ENCODE assay signal across 9 cellular contexts in the genomic region with DNA sequence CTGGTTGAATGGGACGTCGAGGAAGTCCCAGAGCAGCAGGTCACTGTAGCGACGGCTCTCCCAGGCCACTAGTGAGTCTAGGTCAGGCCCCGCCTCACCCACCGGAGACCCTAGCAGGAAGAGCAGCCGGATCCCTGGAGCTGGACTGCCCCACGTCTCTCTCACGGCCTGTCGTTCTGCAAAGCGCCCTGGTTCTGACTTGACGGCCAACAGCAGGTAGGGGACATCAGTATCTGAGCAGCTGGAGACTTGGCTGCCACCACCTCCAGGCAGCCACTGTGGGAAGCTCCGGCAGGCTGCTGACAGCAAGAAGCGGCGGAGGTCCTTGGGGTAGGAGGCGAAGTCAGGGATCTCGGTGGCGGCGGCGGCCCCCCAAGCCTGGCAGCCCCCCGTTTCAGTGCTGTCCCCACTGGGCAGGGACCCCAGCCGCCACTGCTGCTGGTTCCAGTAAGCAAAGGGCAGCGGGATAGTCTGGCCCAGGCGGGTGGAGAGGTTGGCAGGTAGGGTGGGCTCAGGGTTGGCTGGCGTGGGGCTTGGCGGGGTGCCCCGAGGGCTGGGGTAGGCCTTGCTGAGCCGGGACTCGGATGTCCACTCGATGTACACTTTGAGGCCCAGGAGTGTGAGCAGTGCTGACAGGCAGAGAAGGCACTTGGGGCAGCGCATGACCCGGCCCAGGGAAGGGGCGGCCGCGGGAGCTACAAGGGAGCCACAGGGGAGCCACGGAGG. TPM values are rescaled to one million over a fixed set of nuclear protein-coding genes. Genes with fewer than 3 reads are reported as not detected.
DNase-seq lines count a peak whose midpoint lies in the region; ATAC-seq and TF ChIP-seq lines count a peak whose summit lies in the region.
"Had no signal": no experiment of that assay in that cellular context is flagged by ENCODE, and none has a peak within 500 bp of the region (broad histone marks: within the 10 kb centered on the region; RNA-seq: fewer than 3 reads in every experiment).

No MANE protein-coding gene starts in this region.

- H3K14ac ChIP-seq in trophoblast cell (ENCODE audit: low read length): peak overlapping the region; percentile 74

- peak overlapping the region; percentile 71 for H4K91ac ChIP-seq in trophoblast cell (ENCODE audit: low read depth, low read length)

- peaks cover 3% of the 10 kb centered on the region for H3K79me2 ChIP-seq in trophoblast cell (ENCODE audit: control insufficient read depth, insufficient read depth, low read length, poor library complexity)

- peak overlapping the region; percentile 60 for H2AK5ac ChIP-seq in trophoblast cell (ENCODE audit: low read length)

- no peak overlapping the region for H3K23ac ChIP-seq in trophoblast cell (ENCODE audit: low read length)

- H4K12ac ChIP-seq in trophoblast cell (ENCODE audit: low read depth, low read length): no peak overlapping the region

- peaks cover 7% of the 10 kb centered on the region for H3K79me1 ChIP-seq in trophoblast cell (ENCODE audit: low read length)

- peak overlapping the region; percentile 84 for H3K4me2 ChIP-seq in trophoblast cell (ENCODE audit: low read length)

- WGBS in heart right ventricle, 2 donors: 58 to 65% methylated on average over 36 of the region's 36 CpGs
- WGBS in trophoblast cell (ENCODE audit: extremely low coverage, insufficient coverage, insufficient read length): no CpG with 5 or more reads among the region's 36 CpGs

- H3K4me1 ChIP-seq in CD4-positive, alpha-beta memory T cell (ENCODE audit: insufficient read depth, low read length): peaks cover 35% of the 10 kb centered on the region
- H3K4me1 ChIP-seq in heart right ventricle: peaks cover 12 to 93% (median 62%) of the 10 kb centered on the region in 9 donors
- peaks cover 14% of the 10 kb centered on the region in 2 experiments for H3K4me1 ChIP-seq in trophoblast cell (ENCODE audit: control insufficient read depth in 1 of 2, insufficient read depth in 2 of 2, low read length in 2 of 2)

- no peak overlapping the region for H3K27ac ChIP-seq in CD4-positive, alpha-beta memory T cell (ENCODE audit: low read depth, low read length)
- H3K27ac ChIP-seq in heart right ventricle (peak overlapping the region in 9 of 10 donors; percentile 72 to 94 (median 91)), trophoblast cell (ENCODE audit: low read depth, low read length) (no peak overlapping the region)

- POLR2A ChIA-PET in CD4-positive, alpha-beta memory T cell (lab: Charles Lee; ENCODE audit: partially characterized antibody): interaction anchor here (4.3 kb wide), 1 partner anchor 63 kb away, joined by 17 read pairs; a partner anchor contains a TSS
- POLR2A ChIA-PET in GM10248 (lab: Yijun Ruan, JAX): no interaction called here

- no peaks in the 10 kb centered on the region for H3K9me3 ChIP-seq in CD4-positive, alpha-beta memory T cell (ENCODE audit: control insufficient read depth in 1 of 2, low read length in 2 of 2)
- H3K9me3 ChIP-seq in heart right ventricle (no peaks in the 10 kb centered on the region), trophoblast cell (ENCODE audit: insufficient read depth, low read depth, low read length) (no peaks in the 10 kb centered on the region)

- no peaks in the 10 kb centered on the region for H3K9me3 Mint-ChIP-seq in CD4-positive, alpha-beta memory T cell
- H3K9me3 Mint-ChIP-seq in activated naive CD8-positive, alpha-beta T cell treated with anti-CD3 and anti-CD28 coated beads for 36 hours: no peaks in the 10 kb centered on the region

- H2BK12ac ChIP-seq in trophoblast cell (ENCODE audit: low read length): peak overlapping the region; percentile 10

- TF ChIP-seq CTCF in heart right ventricle (IDR thresholded peaks at IDR 0.05) (no peak), GM10248 (IDR thresholded peaks at IDR 0.05; ENCODE audit: control extremely low read depth, extremely low read depth, low read depth, missing control alignments) (no peak)

- peak overlapping the region in 6 of 7 donors; percentile 44 to 96 (median 88) for H3K27ac Mint-ChIP-seq in CD4-positive, alpha-beta memory T cell
- H3K27ac Mint-ChIP-seq in activated naive CD8-positive, alpha-beta T cell treated with anti-CD3 and anti-CD28 coated beads for 36 hours: peak overlapping the region; percentile 61

- intact Hi-C loops in CD4-positive, alpha-beta memory T cell (cut with micrococcal nuclease): no loop called here
- intact Hi-C loops in heart right ventricle (cut with DNase I): loop anchor here in 3 of 10 donors (5.0 kb wide), 3 partner anchors 104 to 119 kb away; a partner anchor contains a TSS

- peaks cover 13% of the 10 kb centered on the region for H3K36me3 ChIP-seq in CD4-positive, alpha-beta memory T cell (ENCODE audit: insufficient read depth, low read length)
- H3K36me3 ChIP-seq in heart right ventricle (peaks cover 0 to 58% (median 14%) of the 10 kb centered on the region in 9 donors), trophoblast cell (ENCODE audit: control insufficient read depth in 1 of 2, insufficient read depth in 2 of 2, low read length in 2 of 2) (peaks cover 35 to 37% of the 10 kb centered on the region in 2 experiments)

- H2BK120ac ChIP-seq in trophoblast cell (ENCODE audit: insufficient read depth, low read length, poor library complexity): no peak overlapping the region

- no peak for DNase-seq in CD4-positive, alpha-beta memory T cell
- DNase-seq in activated naive CD8-positive, alpha-beta T cell treated with anti-CD3 and anti-CD28 coated beads for 36 hours: no peak
- DNase-seq in heart right ventricle (no peak), trophoblast cell (no peak), DMS79 treated with DMSO at 0.1 percent for 48 hours (lab: John Stamatoyannopoulos, UW) (no peak), GM10248 (ENCODE audit: extremely low spot score) (no peak), NCI-H2171 (lab: John Stamatoyannopoulos, UW) (no peak)
- DNase-seq: midbrain had no signal

- peak overlapping the region in 6 of 8 donors; percentile 15 to 92 (median 83) for H3K4me3 Mint-ChIP-seq in CD4-positive, alpha-beta memory T cell
- H3K4me3 Mint-ChIP-seq in activated naive CD8-positive, alpha-beta T cell treated with anti-CD3 and anti-CD28 coated beads for 36 hours: no peak overlapping the region

- peaks cover 15 to 50% (median 31%) of the 10 kb centered on the region in 4 donors for H3K4me1 Mint-ChIP-seq in CD4-positive, alpha-beta memory T cell
- H3K4me1 Mint-ChIP-seq in activated naive CD8-positive, alpha-beta T cell treated with anti-CD3 and anti-CD28 coated beads for 36 hours: peaks cover 16% of the 10 kb centered on the region

- H2BK5ac ChIP-seq in trophoblast cell (ENCODE audit: low read depth, low read length, poor library complexity): peak overlapping the region; percentile 58

- H3K18ac ChIP-seq in trophoblast cell (ENCODE audit: low read length): no peak overlapping the region

- H3K36me3 Mint-ChIP-seq in CD4-positive, alpha-beta memory T cell: peaks cover 15 to 49% of the 10 kb centered on the region in 2 donors
- peaks cover 9% of the 10 kb centered on the region for H3K36me3 Mint-ChIP-seq in activated naive CD8-positive, alpha-beta T cell treated with anti-CD3 and anti-CD28 coated beads for 36 hours

- H3K4me3 ChIP-seq in CD4-positive, alpha-beta memory T cell (ENCODE audit: low read length in 2 of 2): no peak overlapping the region
- H3K4me3 ChIP-seq in heart right ventricle (peak overlapping the region in 9 of 10 donors; percentile 46 to 73 (median 64)), trophoblast cell (ENCODE audit: low read depth, low read length) (no peak overlapping the region)

- ATAC-seq in heart right ventricle: peak in 7 of 8 donors; percentile 4 to 32 (median 23)
- ATAC-seq in HG03354 (IDR thresholded peaks at IDR 0.05; ENCODE audit: poor library complexity, severe bottlenecking, unreplicated experiment): no peak

- no peaks in the 10 kb centered on the region for H3K27me3 Mint-ChIP-seq in CD4-positive, alpha-beta memory T cell
- no peaks in the 10 kb centered on the region for H3K27me3 Mint-ChIP-seq in activated naive CD8-positive, alpha-beta T cell treated with anti-CD3 and anti-CD28 coated beads for 36 hours

- no peaks in the 10 kb centered on the region for H3K27me3 ChIP-seq in CD4-positive, alpha-beta memory T cell (ENCODE audit: insufficient read depth, low read length)
- no peaks in the 10 kb centered on the region for H3K27me3 ChIP-seq in heart right ventricle
- H3K27me3 ChIP-seq in trophoblast cell (ENCODE audit: insufficient read depth, low read length): no peaks in the 10 kb centered on the region

- no peak overlapping the region for H3K4ac ChIP-seq in trophoblast cell (ENCODE audit: low read depth, low read length)

- H3K9ac ChIP-seq in trophoblast cell (ENCODE audit: low read length): no peak overlapping the region

- CTCF ChIA-PET in CD4-positive, alpha-beta memory T cell (lab: Charles Lee; ENCODE audit: partially characterized antibody): interaction anchor here (1.1 to 1.8 kb wide), 2 partner anchors 23 to 143 kb away, joined by 3 to 7 read pairs; no protein-coding TSS in a partner anchor
- CTCF ChIA-PET in GM10248 (lab: Yijun Ruan, JAX): interaction anchor here (1.1 kb wide), 1 partner anchor 22 kb away, joined by 5 read pairs; no protein-coding TSS in a partner anchor

- H2AFZ ChIP-seq in trophoblast cell (ENCODE audit: insufficient read depth, low read length, poor library complexity): no peak overlapping the region

- H4K8ac ChIP-seq in trophoblast cell (ENCODE audit: low read depth, low read length): peak overlapping the region; percentile 86

RNA-seq across cellular contexts. Expression of a gene that starts 0.9 kb away (rescaled TPM):
- total RNA-seq in CD4-positive, alpha-beta memory T cell: 1 to 10 TPM; 2.9 to 3.2 TPM
- polyA plus RNA-seq in CD4-positive, alpha-beta memory T cell: 1 to 10 TPM in 1 of 2 donors, under 1 TPM in 1; 0.64 to 7.1 TPM
- under 1 TPM; 0.10 to 0.48 TPM for total RNA-seq in activated naive CD8-positive, alpha-beta T cell treated with anti-CD3 and anti-CD28 coated beads for 36 hours
- 10 to 100 TPM in 2 of 10 donors, 1 to 10 TPM in 8; 6.2 to 11.7 (median 8.8) TPM for total RNA-seq in heart right ventricle
- 10 to 100 TPM in 1 of 2 donors, 1 to 10 TPM in 1; 3.3 to 13.3 TPM for polyA plus RNA-seq in heart right ventricle
- 2.6 and 2.9 TPM in 2 replicates for polyA plus RNA-seq in trophoblast cell (2013)

RNA-seq across cellular contexts. Expression of a gene that starts 13.4 kb away (rescaled TPM):
- total RNA-seq in CD4-positive, alpha-beta memory T cell: 10 to 100 TPM; 27.7 to 28.9 TPM
- polyA plus RNA-seq in CD4-positive, alpha-beta memory T cell: 10 to 100 TPM; 43.1 to 58.2 TPM
- total RNA-seq in activated naive CD8-positive, alpha-beta T cell treated with anti-CD3 and anti-CD28 coated beads for 36 hours: 10 to 100 TPM; 54.5 to 63.0 TPM
- 100 to 1,000 TPM in 5 of 10 donors, 10 to 100 TPM in 5; 80.8 to 139 (median 101) TPM for total RNA-seq in heart right ventricle
- 100 to 1,000 TPM; 103 to 118 TPM for polyA plus RNA-seq in heart right ventricle
- polyA plus RNA-seq in trophoblast cell (2013): 48.6 and 50.5 TPM in 2 replicates

RNA-seq across cellular contexts. Expression of a gene that starts 16.7 kb away (rescaled TPM):
- total RNA-seq in CD4-positive, alpha-beta memory T cell: not detected
- not detected for polyA plus RNA-seq in CD4-positive, alpha-beta memory T cell
- total RNA-seq in activated naive CD8-positive, alpha-beta T cell treated with anti-CD3 and anti-CD28 coated beads for 36 hours: not detected
- under 1 TPM in 1 of 10 donors, not detected in 9; 0.37 TPM for total RNA-seq in heart right ventricle
- polyA plus RNA-seq in heart right ventricle: under 1 TPM in 1 of 2 donors, not detected in 1; 0.10 TPM
- not detected in 2 replicates for polyA plus RNA-seq in trophoblast cell (2013)

RNA-seq across cellular contexts. Expression of a gene that starts 28.7 kb away (rescaled TPM):
- 10 to 100 TPM; 23.6 to 27.1 TPM for total RNA-seq in CD4-positive, alpha-beta memory T cell
- 10 to 100 TPM; 59.7 to 65.1 TPM for polyA plus RNA-seq in CD4-positive, alpha-beta memory T cell
- 10 to 100 TPM; 21.3 to 28.0 TPM for total RNA-seq in activated naive CD8-positive, alpha-beta T cell treated with anti-CD3 and anti-CD28 coated beads for 36 hours
- 10 to 100 TPM; 35.5 to 63.0 (median 42.5) TPM for total RNA-seq in heart right ventricle
- polyA plus RNA-seq in heart right ventricle: 10 to 100 TPM; 19.5 to 74.6 TPM
- 26.2 and 26.4 TPM in 2 replicates for polyA plus RNA-seq in trophoblast cell (2013)

RNA-seq across cellular contexts. Expression of a gene that starts 29.1 kb away (rescaled TPM):
- 10 to 100 TPM; 18.2 to 23.0 TPM for total RNA-seq in CD4-positive, alpha-beta memory T cell
- polyA plus RNA-seq in CD4-positive, alpha-beta memory T cell: 10 to 100 TPM; 46.4 to 58.6 TPM
- total RNA-seq in activated naive CD8-positive, alpha-beta T cell treated with anti-CD3 and anti-CD28 coated beads for 36 hours: 10 to 100 TPM; 43.5 to 44.6 TPM
- 10 to 100 TPM; 10.6 to 17.8 (median 13.6) TPM for total RNA-seq in heart right ventricle
- polyA plus RNA-seq in heart right ventricle: 10 to 100 TPM; 17.1 to 43.8 TPM
- polyA plus RNA-seq in trophoblast cell (2013): 8.1 and 8.4 TPM in 2 replicates

Comparison
In these comparisons a context has a peak if more than half of its experiments do, and no peak if none do; other contexts are left out.
1. H3K27ac ChIP-seq: peak in heart right ventricle (9 of 10); none in CD4-positive, alpha-beta memory T cell (single experiment) and trophoblast cell (single experiment).
2. H3K4me3 ChIP-seq: peak in heart right ventricle (9 of 10); none in CD4-positive, alpha-beta memory T cell (0 of 2) and trophoblast cell (single experiment).